Comparison of ENCODE assay signal across 19 cellular contexts in the genomic region with DNA sequence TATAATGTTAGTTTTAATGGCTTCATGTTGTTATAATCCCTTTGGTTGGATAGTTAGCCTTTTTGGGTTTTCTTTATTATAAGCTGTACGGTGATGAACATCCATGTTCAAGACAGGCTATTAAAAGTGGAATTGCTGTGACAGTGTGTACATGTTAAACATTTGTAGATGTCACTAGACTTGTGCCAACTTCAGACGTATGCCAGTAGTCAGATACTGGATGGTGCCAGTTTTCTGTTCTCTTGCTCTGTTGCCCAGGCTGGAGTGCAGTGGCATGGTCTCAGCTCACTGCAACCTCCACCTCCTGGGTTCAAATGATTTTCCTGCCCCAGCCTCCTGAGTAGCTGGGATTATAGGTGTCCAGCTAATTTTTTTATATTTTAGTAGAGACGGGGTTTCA. TPM values are rescaled to one million over a fixed set of nuclear protein-coding genes. Genes with fewer than 3 reads are reported as not detected.
DNase-seq lines count a peak whose midpoint lies in the region; ATAC-seq, FAIRE-seq and TF ChIP-seq lines count a peak whose summit lies in the region.
"Had no signal": no experiment of that assay in that cellular context is flagged by ENCODE, and none has a peak within 500 bp of the region (broad histone marks: within the 10 kb centered on the region; RNA-seq: fewer than 3 reads in every experiment).

No MANE protein-coding gene starts in this region.

- ATAC-seq in left ventricle myocardium superior (peak; percentile 76), right cardiac atrium (no peak), Panc1 (no peak), HepG2 (no peak), HG02973 (IDR thresholded peaks at IDR 0.05; ENCODE audit: unreplicated experiment) (no peak), GM23338 (no peak)
- ATAC-seq: A549, K562 had no signal

- H3K4me2 ChIP-seq in HepG2 (ENCODE audit: low read depth, low read length) (no peak overlapping the region), GM23338 (no peak overlapping the region)
- H3K4me2 ChIP-seq: A549 had no signal

- no peak for TF ChIP-seq RAD21 in HepG2 (CRISPR knock-in tag; IDR thresholded peaks at IDR 0.05)

- H3K4me1 Mint-ChIP-seq in GM23338, result no peaks in the 10 kb centered on the region
- H3K4me1 Mint-ChIP-seq: CD14-positive monocyte had no signal

- H4K20me1 ChIP-seq in HepG2 (ENCODE audit: insufficient read depth, low read length) (no peaks in the 10 kb centered on the region), GM23338 (replicated peaks; ENCODE audit: insufficient read depth) (0 out of 2 replicates have a peak, but pooled peaks cover 4% of the 10 kb centered on the region)

- H3K36me3 ChIP-seq in Panc1 (ENCODE audit: control insufficient read depth, insufficient read depth, low read length), result peaks cover 13% of the 10 kb centered on the region
- peaks cover 10 to 42% of the 10 kb centered on the region in 2 experiments for H3K36me3 ChIP-seq in HepG2 (replicated peaks in 1 of 2; ENCODE audit: control insufficient read depth in 1 of 2, insufficient read depth in 2 of 2, low read length in 2 of 2)
- peaks cover 8% of the 10 kb centered on the region; the same call in 1 of the 2 replicates for H3K36me3 ChIP-seq in GM23338 (ENCODE audit: insufficient read depth)

- H3K9ac ChIP-seq in HepG2 (ENCODE audit: insufficient read depth, low read depth, low read length), result no peak overlapping the region

- POLR2A ChIA-PET in Panc1 (lab: Charles Lee), result interaction anchor here (1.1 kb wide), 1 partner anchor 33 kb away, joined by 4 read pairs; no protein-coding TSS in a partner anchor
- POLR2A ChIA-PET in HepG2 (lab: Yijun Ruan, JAX), result no interaction called here

- H3K27me3 ChIP-seq in right cardiac atrium (ENCODE audit: control insufficient read depth, insufficient read depth), result no peaks in the 10 kb centered on the region
- no peaks in the 10 kb centered on the region for H3K27me3 ChIP-seq in Panc1 (ENCODE audit: control insufficient read depth, insufficient read depth, low read length)
- H3K27me3 ChIP-seq in HepG2 (ENCODE audit: control insufficient read depth in 1 of 2, insufficient read depth in 2 of 2, low read length in 2 of 2), result no peaks in the 10 kb centered on the region
- H3K27me3 ChIP-seq in GM23338 (ENCODE audit: insufficient read depth), result no peaks in the 10 kb centered on the region

- no peak overlapping the region for H3K27ac ChIP-seq in right cardiac atrium (ENCODE audit: low read length)
- no peak overlapping the region for H3K27ac ChIP-seq in Panc1 (ENCODE audit: low read length)
- H3K27ac ChIP-seq in HepG2 (ENCODE audit: extremely low read length, insufficient read depth, low read length), result no peak overlapping the region
- H3K27ac ChIP-seq in GM23338 (ENCODE audit: low read depth), result no peak overlapping the region
- H3K27ac ChIP-seq: A549, HL-60 had no signal

- no peak overlapping the region for H3K4me3 Mint-ChIP-seq in GM23338
- H3K4me3 Mint-ChIP-seq: CD14-positive monocyte; CD4-positive, alpha-beta memory T cell had no signal

- DNase-seq in left ventricle myocardium superior (no peak), right cardiac atrium (no peak), Panc1 (ENCODE audit: low read depth, low spot score) (no peak), HepG2 (ENCODE audit: low spot score) (no peak), GM23338 (ENCODE audit: low spot score) (no peak)
- no peak for DNase-seq in effector CD8-positive, alpha-beta T cell (lab: John Stamatoyannopoulos, UW)
- DNase-seq: AML-193; CD4-positive, alpha-beta memory T cell; DMS153; DMS79; GDM1; IMR-90 had no signal

- WGBS in right cardiac atrium, result 86% methylated on average over 3 of the region's 3 CpGs
- 95% methylated on average over 3 of the region's 3 CpGs for WGBS in HepG2 (ENCODE audit: low lambda C conversion rate)

- no peak for TF ChIP-seq CTCF in Panc1 (IDR thresholded peaks at IDR 0.05)
- no peak for TF ChIP-seq CTCF in HepG2 (CRISPR knock-in tag; IDR thresholded peaks at IDR 0.05)
- TF ChIP-seq CTCF in GM23338 (conservative IDR thresholded peaks at IDR 0.05; ENCODE audit: low read depth in 2 of 2), result no peak

- no peak for FAIRE-seq in HepG2 (lab: Jason Lieb, UNC)
- FAIRE-seq: A549, H1, K562 had no signal

- H3K9me3 ChIP-seq in right cardiac atrium (ENCODE audit: control insufficient read depth, low read length) (no peaks in the 10 kb centered on the region), Panc1 (ENCODE audit: control insufficient read depth, insufficient read depth, low read depth, low read length) (no peaks in the 10 kb centered on the region), HepG2 (ENCODE audit: low read length) (no peaks in the 10 kb centered on the region)
- H3K9me3 ChIP-seq: A549, HAP-1 had no signal

- intact Hi-C loops in left ventricle myocardium superior (cut with micrococcal nuclease) (no loop called here), right cardiac atrium (cut with DNase I) (no loop called here), Panc1 (cut with micrococcal nuclease; ENCODE audit: unreplicated experiment) (no loop called here), HepG2 (cut with micrococcal nuclease; ENCODE audit: unreplicated experiment) (no loop called here)

- peaks cover 4% of the 10 kb centered on the region for H3K27me3 Mint-ChIP-seq in GM23338 (ENCODE audit: insufficient read depth, low read depth, poor library complexity)
- H3K27me3 Mint-ChIP-seq: CD4-positive, alpha-beta memory T cell had no signal

- H3K79me2 ChIP-seq in HepG2 (ENCODE audit: insufficient read depth, low read length) (no peaks in the 10 kb centered on the region), GM23338 (replicated peaks; ENCODE audit: insufficient read depth) (peaks cover 5% of the 10 kb centered on the region; the same call in 1 of the 2 replicates)

- no peak overlapping the region for H3K27ac Mint-ChIP-seq in GM23338
- H3K27ac Mint-ChIP-seq: CD14-positive monocyte; CD4-positive, alpha-beta memory T cell had no signal

- no peaks in the 10 kb centered on the region for H3F3A ChIP-seq in GM23338 (replicated peaks; ENCODE audit: low read depth)

- TF ChIP-seq EP300 in HepG2 (IDR thresholded peaks at IDR 0.05; ENCODE audit: low read depth in 2 of 2, low read length in 2 of 2), result no peak
- TF ChIP-seq EP300 in HepG2 (CRISPR knock-in tag; IDR thresholded peaks at IDR 0.05; ENCODE audit: borderline replicate concordance), result no peak

- in situ Hi-C loops in Panc1 (cut with HindIII; ENCODE audit: low pct_unique_long_range_greater_than_20kb, low sequenced_read_pairs), result no loop called here
- in situ Hi-C loops in HepG2 (cut with HindIII; ENCODE audit: extremely low pct_ligation_motif_present, low pct_unique_long_range_greater_than_20kb), result no loop called here

- H2AFZ ChIP-seq in HepG2 (ENCODE audit: low read length) (no peak overlapping the region), GM23338 (no peak overlapping the region)

- CTCF ChIA-PET in Panc1 (lab: Charles Lee), result interaction anchor here (0.6 kb wide), 1 partner anchor 18 kb away, joined by 3 read pairs; no protein-coding TSS in a partner anchor
- CTCF ChIA-PET in HepG2 (lab: Yijun Ruan, JAX; ENCODE audit: low intra/inter-chr PET ratio, low total read pairs), result no interaction called here

- no peaks in the 10 kb centered on the region for H3K4me1 ChIP-seq in right cardiac atrium (ENCODE audit: control insufficient read depth, insufficient read depth, low read length)
- no peaks in the 10 kb centered on the region for H3K4me1 ChIP-seq in Panc1 (ENCODE audit: control insufficient read depth, insufficient read depth, low read length)
- H3K4me1 ChIP-seq in HepG2 (ENCODE audit: insufficient read depth, low read length), result no peaks in the 10 kb centered on the region
- H3K4me1 ChIP-seq in GM23338 (ENCODE audit: insufficient read depth), result no peaks in the 10 kb centered on the region
- H3K4me1 ChIP-seq: A549, HAP-1 had no signal

- no peak overlapping the region for H3K4me3 ChIP-seq in right cardiac atrium (ENCODE audit: low read length)
- no peak overlapping the region for H3K4me3 ChIP-seq in Panc1 (ENCODE audit: low read depth in 2 of 2, low read length in 2 of 2)
- H3K4me3 ChIP-seq in HepG2 (replicated peaks in 1 of 3; ENCODE audit: insufficient read depth in 1 of 3, low read depth in 2 of 3, low read length in 3 of 3), result no peak overlapping the region
- H3K4me3 ChIP-seq in GM23338, result no peak overlapping the region
- H3K4me3 ChIP-seq: A549, HAP-1, K562 had no signal

- peaks cover 28% of the 10 kb centered on the region for H3K36me3 Mint-ChIP-seq in GM23338 (ENCODE audit: low read depth)

- H3K9me2 ChIP-seq in GM23338 (ENCODE audit: insufficient read depth), result no peaks in the 10 kb centered on the region

- no peaks in the 10 kb centered on the region for H3K9me3 Mint-ChIP-seq in GM23338
- H3K9me3 Mint-ChIP-seq: CD14-positive monocyte; CD4-positive, alpha-beta memory T cell had no signal

- BruUV-seq in Panc1 (replicated peaks; lab: Mats Ljungman, UMichigan) (TSS peak; percentile 34), HepG2 (replicated peaks; lab: Mats Ljungman, UMichigan) (TSS peak; percentile 32)

- no peak for TF ChIP-seq POLR2A in HepG2 (IDR thresholded peaks at IDR 0.05; ENCODE audit: insufficient read depth in 1 of 2, low read depth in 2 of 2, low read length in 2 of 2)

RNA-seq across cellular contexts. Expression of a gene that starts 54.1 kb away (rescaled TPM):
- total RNA-seq in left ventricle myocardium superior (28.8 TPM), right cardiac atrium (10 to 100 TPM; 33.6 to 39.2 (median 36.6) TPM), Panc1 (2021; ENCODE audit: unreplicated experiment) (43.6 TPM), HepG2 (2016; rRNA removed; fragmentation: Illumina TruSeq; extraction: Trizol) (59.0 and 71.8 TPM in 2 replicates)
- polyA plus RNA-seq in right cardiac atrium (4.2 TPM), HepG2 (2011; rRNA removed) (5.3 and 5.5 TPM in 2 replicates), GM23338 (2016; fragmentation: Nextera tagmentation; extraction: Ambion mirVana) (37.7 and 42.6 TPM in 2 replicates)
- polyA plus RNA-seq in Panc1 (2012; ENCODE audit: insufficient read length), result 9.0 TPM
- total RNA-seq in HepG2 (2016; cell fraction: cytosol; rRNA removed; fragmentation: Illumina TruSeq; extraction: Trizol; ENCODE audit: low read depth), result 225 and 267 TPM in 2 replicates
- total RNA-seq in HepG2 (2016; cell fraction: insoluble cytoplasmic fraction; rRNA removed; fragmentation: Illumina TruSeq; extraction: Trizol), result 58.3 and 67.8 TPM in 2 replicates
- total RNA-seq in HepG2 (2016; cell fraction: membrane; rRNA removed; fragmentation: Illumina TruSeq; extraction: Trizol), result 138 and 166 TPM in 2 replicates
- total RNA-seq in HepG2 (2016; cell fraction: nucleus; rRNA removed; fragmentation: Illumina TruSeq; extraction: Trizol), result 62.7 and 68.1 TPM in 2 replicates
- polyA plus RNA-seq in HepG2 (2011; cell fraction: cytosol; rRNA removed), result 2.6 and 3.6 TPM in 2 replicates
- 7.1 and 10.0 TPM in 2 replicates for polyA plus RNA-seq in HepG2 (2011; cell fraction: nucleus; rRNA removed)
- 8.3 and 10.0 TPM in 2 replicates for polyA plus RNA-seq in HepG2 (2012)
- polyA plus RNA-seq in HepG2 (2016; cell fraction: cytosol; fragmentation: Illumina TruSeq; extraction: Trizol; ENCODE audit: low read depth), result 0.25 and 0.32 TPM in 2 replicates
- 10.2 and 10.3 TPM in 2 replicates for polyA plus RNA-seq in HepG2 (2016; cell fraction: insoluble cytoplasmic fraction; fragmentation: Illumina TruSeq; extraction: Trizol; ENCODE audit: low read depth)
- polyA plus RNA-seq in HepG2 (2016; cell fraction: membrane; fragmentation: Illumina TruSeq; extraction: Trizol; ENCODE audit: low read depth), result 0.95 and 1.1 TPM in 2 replicates
- 23.0 and 30.4 TPM in 2 replicates for polyA plus RNA-seq in HepG2 (2016; cell fraction: nucleus; fragmentation: Illumina TruSeq; extraction: Trizol; ENCODE audit: insufficient read depth, low read depth)
- 37.1 and 109 TPM in 2 replicates for polyA minus RNA-seq in HepG2 (2011; rRNA and poly(A)+ RNA removed; ENCODE audit: low replicate concordance)
- 44.4 and 47.0 TPM in 2 replicates for polyA minus RNA-seq in HepG2 (2011; cell fraction: cytosol; rRNA and poly(A)+ RNA removed)
- 72.2 and 82.1 TPM in 2 replicates for polyA minus RNA-seq in HepG2 (2011; cell fraction: nucleus; rRNA and poly(A)+ RNA removed)
- total RNA-seq in GM23338 (2014; rRNA removed; shearing (Covaris generic)), result 58.9 and 69.6 TPM in 2 replicates

RNA-seq across cellular contexts. Expression of a gene that starts 60.0 kb away (rescaled TPM):
- total RNA-seq in left ventricle myocardium superior (17.0 TPM), right cardiac atrium (10 to 100 TPM; 16.0 to 20.4 (median 19.2) TPM), Panc1 (2021; ENCODE audit: unreplicated experiment) (38.4 TPM), HepG2 (2016; rRNA removed; fragmentation: Illumina TruSeq; extraction: Trizol) (3.9 and 7.3 TPM in 2 replicates)
- polyA plus RNA-seq in right cardiac atrium (11.2 TPM), HepG2 (2011; rRNA removed) (3.0 and 4.7 TPM in 2 replicates), GM23338 (2016; fragmentation: Nextera tagmentation; extraction: Ambion mirVana) (1.9 and 2.7 TPM in 2 replicates)
- polyA plus RNA-seq in Panc1 (2012; ENCODE audit: insufficient read length), result 21.9 TPM
- 2.9 and 4.5 TPM in 2 replicates for total RNA-seq in HepG2 (2016; cell fraction: cytosol; rRNA removed; fragmentation: Illumina TruSeq; extraction: Trizol; ENCODE audit: low read depth)
- 3.2 and 7.7 TPM in 2 replicates for total RNA-seq in HepG2 (2016; cell fraction: insoluble cytoplasmic fraction; rRNA removed; fragmentation: Illumina TruSeq; extraction: Trizol)
- 2.3 and 2.4 TPM in 2 replicates for total RNA-seq in HepG2 (2016; cell fraction: membrane; rRNA removed; fragmentation: Illumina TruSeq; extraction: Trizol)
- 12.3 and 15.3 TPM in 2 replicates for total RNA-seq in HepG2 (2016; cell fraction: nucleus; rRNA removed; fragmentation: Illumina TruSeq; extraction: Trizol)
- 0.88 and 1.0 TPM in 2 replicates for polyA plus RNA-seq in HepG2 (2011; cell fraction: cytosol; rRNA removed)
- 26.1 and 64.5 TPM in 2 replicates for polyA plus RNA-seq in HepG2 (2011; cell fraction: nucleus; rRNA removed)
- 3.9 and 4.1 TPM in 2 replicates for polyA plus RNA-seq in HepG2 (2012)
- 0.11 and 0.12 TPM in 2 replicates for polyA plus RNA-seq in HepG2 (2016; cell fraction: cytosol; fragmentation: Illumina TruSeq; extraction: Trizol; ENCODE audit: low read depth)
- 0.94 and 1.7 TPM in 2 replicates for polyA plus RNA-seq in HepG2 (2016; cell fraction: insoluble cytoplasmic fraction; fragmentation: Illumina TruSeq; extraction: Trizol; ENCODE audit: low read depth)
- 0.27 and 0.49 TPM in 2 replicates for polyA plus RNA-seq in HepG2 (2016; cell fraction: membrane; fragmentation: Illumina TruSeq; extraction: Trizol; ENCODE audit: low read depth)
- 19.4 and 21.3 TPM in 2 replicates for polyA plus RNA-seq in HepG2 (2016; cell fraction: nucleus; fragmentation: Illumina TruSeq; extraction: Trizol; ENCODE audit: insufficient read depth, low read depth)
- polyA minus RNA-seq in HepG2 (2011; rRNA and poly(A)+ RNA removed; ENCODE audit: low replicate concordance), result 17.2 and 24.6 TPM in 2 replicates
- 3.0 and 3.1 TPM in 2 replicates for polyA minus RNA-seq in HepG2 (2011; cell fraction: cytosol; rRNA and poly(A)+ RNA removed)
- 23.3 and 23.4 TPM in 2 replicates for polyA minus RNA-seq in HepG2 (2011; cell fraction: nucleus; rRNA and poly(A)+ RNA removed)
- total RNA-seq in GM23338 (2014; rRNA removed; shearing (Covaris generic)), result 8.9 and 10.2 TPM in 2 replicates
